ENCODE assay signal across 18 cellular contexts in genomic region chr2:200975672-200976071, GRCh38. TPM values are rescaled to one million over a fixed set of nuclear protein-coding genes. Genes with fewer than 3 reads are reported as not detected.
A peak's percentile ranks its signal among the peaks of the same experiment; 100 is the strongest.
DNase-seq lines count a peak whose midpoint lies in the region; ATAC-seq, FAIRE-seq and TF ChIP-seq lines count a peak whose summit lies in the region.
"Had no signal": no experiment of that assay in that cellular context is flagged by ENCODE, and none has a peak within 500 bp of the region (broad histone marks: within the 10 kb centered on the region; RNA-seq: fewer than 3 reads in every experiment).

No MANE protein-coding gene starts in this region.

- no peak for DNase-seq in activated naive CD8-positive, alpha-beta T cell treated with anti-CD3 and anti-CD28 coated beads for 36 hours
- DNase-seq in GM19239 (ENCODE audit: insufficient read length, low spot score) (no peak), LNCaP clone FGC (ENCODE audit: low read depth) (peak; percentile 13), endothelial cell of umbilical vein (ENCODE audit: low read depth, low spot score) (peak; percentile 17), NCI-H510A treated with DMSO at 0.1 percent for 48 hours (lab: John Stamatoyannopoulos, UW) (no peak), COR-L47 (lab: John Stamatoyannopoulos, UW) (no peak)
- DNase-seq: BE2C; CD4-positive, alpha-beta memory T cell; DMS153; DMS79 treated with DMSO at 0.1 percent for 48 hours; EL; GDM1; GM23248; H7 had no signal

- no peaks in the 10 kb centered on the region for H3K9me3 Mint-ChIP-seq in activated naive CD8-positive, alpha-beta T cell (ENCODE audit: low read depth)
- no peaks in the 10 kb centered on the region for H3K9me3 Mint-ChIP-seq in activated naive CD8-positive, alpha-beta T cell treated with anti-CD3 and anti-CD28 coated beads for 36 hours
- H3K9me3 Mint-ChIP-seq: CD4-positive, alpha-beta memory T cell had no signal

- H3K4me1 ChIP-seq in endothelial cell of umbilical vein (ENCODE audit: control insufficient read depth, extremely low read depth, insufficient read depth, low read length): no peaks in the 10 kb centered on the region

- no peak overlapping the region for H3K9ac ChIP-seq in endothelial cell of umbilical vein (replicated peaks; ENCODE audit: extremely low read depth, insufficient read depth, low read length)
- H3K9ac ChIP-seq: GM23248 had no signal

- intact Hi-C loops in endothelial cell of umbilical vein (cut with micrococcal nuclease): no loop called here

- H3K27ac Mint-ChIP-seq in activated naive CD8-positive, alpha-beta T cell: peak overlapping the region; percentile 47
- no peak overlapping the region for H3K27ac Mint-ChIP-seq in activated naive CD8-positive, alpha-beta T cell treated with anti-CD3 and anti-CD28 coated beads for 36 hours

- no peak overlapping the region for H3K4me2 ChIP-seq in endothelial cell of umbilical vein (ENCODE audit: insufficient read depth, low read length)

- no peak for TF ChIP-seq POLR2A in endothelial cell of umbilical vein (IDR thresholded peaks at IDR 0.05; ENCODE audit: low read depth, low read length)

- no peak overlapping the region for H3K4me3 Mint-ChIP-seq in activated naive CD8-positive, alpha-beta T cell
- no peak overlapping the region for H3K4me3 Mint-ChIP-seq in activated naive CD8-positive, alpha-beta T cell treated with anti-CD3 and anti-CD28 coated beads for 36 hours
- H3K4me3 Mint-ChIP-seq: CD4-positive, alpha-beta memory T cell had no signal

- no peaks in the 10 kb centered on the region for H4K20me1 ChIP-seq in endothelial cell of umbilical vein (replicated peaks; ENCODE audit: control insufficient read depth, extremely low read depth, insufficient read depth, low read length)

- no peak overlapping the region for H2AFZ ChIP-seq in endothelial cell of umbilical vein (ENCODE audit: low read depth, low read length)
- H2AFZ ChIP-seq: GM23248 had no signal

- POLR2A ChIA-PET in endothelial cell of umbilical vein (lab: Charles Lee): no interaction called here

- dilution Hi-C loops in endothelial cell of umbilical vein (cut with MboI; ENCODE audit: extremely low pct_ligation_motif_present, low sequenced_read_pairs): no loop called here

- no peaks in the 10 kb centered on the region for H3K27me3 Mint-ChIP-seq in activated naive CD8-positive, alpha-beta T cell
- no peaks in the 10 kb centered on the region for H3K27me3 Mint-ChIP-seq in activated naive CD8-positive, alpha-beta T cell treated with anti-CD3 and anti-CD28 coated beads for 36 hours
- H3K27me3 Mint-ChIP-seq: CD4-positive, alpha-beta memory T cell had no signal

- TF ChIP-seq CTCF in LNCaP clone FGC (IDR thresholded peaks at IDR 0.05; ENCODE audit: control insufficient read depth, extremely low read depth, insufficient read depth) (no peak), endothelial cell of umbilical vein (IDR thresholded peaks at IDR 0.05; ENCODE audit: extremely low read depth in 1 of 2, insufficient read depth in 1 of 2, low read depth in 1 of 2, low read length in 2 of 2) (no peak)

- no peaks in the 10 kb centered on the region for H3K9me3 ChIP-seq in endothelial cell of umbilical vein (replicated peaks; ENCODE audit: control insufficient read depth, insufficient read depth, low read length)
- H3K9me3 ChIP-seq: BE2C had no signal

- BruUV-seq in endothelial cell of umbilical vein (replicated peaks; lab: Mats Ljungman, UMichigan): no TSS peak

- no peaks in the 10 kb centered on the region for H3K9me1 ChIP-seq in endothelial cell of umbilical vein (replicated peaks; ENCODE audit: control insufficient read depth, extremely low read depth, insufficient read depth, low read length)

- peaks cover 0 to 5% of the 10 kb centered on the region in 2 experiments for H3K36me3 ChIP-seq in endothelial cell of umbilical vein (ENCODE audit: control insufficient read depth in 2 of 2, extremely low read depth in 1 of 2, insufficient read depth in 2 of 2, low read length in 2 of 2)
- H3K36me3 ChIP-seq: BE2C had no signal

- ATAC-seq in HG03108 (IDR thresholded peaks at IDR 0.05; ENCODE audit: unreplicated experiment): no peak

- peak; percentile 67 for FAIRE-seq in GM19239 (lab: Jason Lieb, UNC)
- FAIRE-seq in endothelial cell of umbilical vein (lab: Jason Lieb, UNC): no peak
- FAIRE-seq: D721Med had no signal

- no peaks in the 10 kb centered on the region for H3K27me3 ChIP-seq in endothelial cell of umbilical vein (ENCODE audit: control insufficient read depth in 2 of 2, insufficient read depth in 2 of 2, low read length in 2 of 2)
- H3K27me3 ChIP-seq: BE2C had no signal

- CTCF ChIA-PET in endothelial cell of umbilical vein (lab: Charles Lee): interaction anchor here (0.7 to 3.7 kb wide), 6 partner anchors 10 to 94 kb away, joined by 3 to 19 read pairs (median 4); partner anchors contain the start of gene ORC2

- H3K27ac ChIP-seq in endothelial cell of umbilical vein (ENCODE audit: insufficient read depth, low read depth, low read length): no peak overlapping the region
- H3K27ac ChIP-seq: C4-2B, GM23248 had no signal

- H3K4me3 ChIP-seq in LNCaP clone FGC (ENCODE audit: low read depth, low read length) (no peak overlapping the region), endothelial cell of umbilical vein (replicated peaks in 1 of 3; ENCODE audit: insufficient read depth in 1 of 3, low read depth in 1 of 3, low read length in 3 of 3) (no peak overlapping the region)
- H3K4me3 ChIP-seq: GM23248 had no signal

- no peaks in the 10 kb centered on the region for H3K4me1 Mint-ChIP-seq in activated naive CD8-positive, alpha-beta T cell (ENCODE audit: low read depth)
- H3K4me1 Mint-ChIP-seq in activated naive CD8-positive, alpha-beta T cell treated with anti-CD3 and anti-CD28 coated beads for 36 hours: no peaks in the 10 kb centered on the region

- H3K79me2 ChIP-seq in endothelial cell of umbilical vein (ENCODE audit: control insufficient read depth, insufficient read depth, low read length): no peaks in the 10 kb centered on the region

- no peaks in the 10 kb centered on the region for H3K36me3 Mint-ChIP-seq in activated naive CD8-positive, alpha-beta T cell
- H3K36me3 Mint-ChIP-seq in activated naive CD8-positive, alpha-beta T cell treated with anti-CD3 and anti-CD28 coated beads for 36 hours: no peaks in the 10 kb centered on the region

TF ChIP-seq in endothelial cell of umbilical vein, 7 proteins besides CTCF, POLR2A, EP300 and RAD21:
- no peak for TF ChIP-seq MAX (IDR thresholded peaks at IDR 0.05; ENCODE audit: insufficient read depth, insufficient read length)
- peak; percentile 45 for TF ChIP-seq JUN (IDR thresholded peaks at IDR 0.05; ENCODE audit: borderline replicate concordance, insufficient read depth, insufficient read length, low read depth)
- peak; percentile 13 for TF ChIP-seq FOS (IDR thresholded peaks at IDR 0.05; ENCODE audit: borderline replicate concordance, insufficient read depth, low read length)

RNA-seq across cellular contexts. Expression of gene ORC2, which starts 12.2 kb away (rescaled TPM):
- 10 to 100 TPM; 54.9 to 64.7 TPM for total RNA-seq in activated naive CD8-positive, alpha-beta T cell treated with anti-CD3 and anti-CD28 coated beads for 36 hours
- total RNA-seq in endothelial cell of umbilical vein: 34.0 and 45.4 TPM in 2 replicates
- 2.8 and 4.2 TPM in 2 replicates for polyA plus RNA-seq in endothelial cell of umbilical vein
- 3.8 TPM in 2 replicates for polyA plus RNA-seq in endothelial cell of umbilical vein (2011; cell fraction: cytosol; rRNA removed)
- 14.1 and 19.4 TPM in 2 replicates for polyA plus RNA-seq in endothelial cell of umbilical vein (2011; cell fraction: nucleus; rRNA removed)
- polyA plus RNA-seq in endothelial cell of umbilical vein (2012): 16.3 and 23.3 TPM in 2 replicates
- 7.9 and 8.4 TPM in 2 replicates for polyA minus RNA-seq in endothelial cell of umbilical vein
- 6.7 TPM for polyA minus RNA-seq in endothelial cell of umbilical vein (2011; cell fraction: cytosol; rRNA and poly(A)+ RNA removed)
- 14.9 and 21.4 TPM in 2 replicates for polyA minus RNA-seq in endothelial cell of umbilical vein (2011; cell fraction: nucleus; rRNA and poly(A)+ RNA removed)

Comparison
In these comparisons a context has a peak if more than half of its experiments do, and no peak if none do; other contexts are left out.
1. DNase-seq: peak in LNCaP clone FGC (single experiment) and endothelial cell of umbilical vein (single experiment); none in activated naive CD8-positive, alpha-beta T cell treated with anti-CD3 and anti-CD28 coated beads for 36 hours (single experiment), GM19239 (single experiment), NCI-H510A treated with DMSO at 0.1 percent for 48 hours (single experiment) and COR-L47 (single experiment).